8 cellular contexts compared by ENCODE assay signal in the genomic region with DNA sequence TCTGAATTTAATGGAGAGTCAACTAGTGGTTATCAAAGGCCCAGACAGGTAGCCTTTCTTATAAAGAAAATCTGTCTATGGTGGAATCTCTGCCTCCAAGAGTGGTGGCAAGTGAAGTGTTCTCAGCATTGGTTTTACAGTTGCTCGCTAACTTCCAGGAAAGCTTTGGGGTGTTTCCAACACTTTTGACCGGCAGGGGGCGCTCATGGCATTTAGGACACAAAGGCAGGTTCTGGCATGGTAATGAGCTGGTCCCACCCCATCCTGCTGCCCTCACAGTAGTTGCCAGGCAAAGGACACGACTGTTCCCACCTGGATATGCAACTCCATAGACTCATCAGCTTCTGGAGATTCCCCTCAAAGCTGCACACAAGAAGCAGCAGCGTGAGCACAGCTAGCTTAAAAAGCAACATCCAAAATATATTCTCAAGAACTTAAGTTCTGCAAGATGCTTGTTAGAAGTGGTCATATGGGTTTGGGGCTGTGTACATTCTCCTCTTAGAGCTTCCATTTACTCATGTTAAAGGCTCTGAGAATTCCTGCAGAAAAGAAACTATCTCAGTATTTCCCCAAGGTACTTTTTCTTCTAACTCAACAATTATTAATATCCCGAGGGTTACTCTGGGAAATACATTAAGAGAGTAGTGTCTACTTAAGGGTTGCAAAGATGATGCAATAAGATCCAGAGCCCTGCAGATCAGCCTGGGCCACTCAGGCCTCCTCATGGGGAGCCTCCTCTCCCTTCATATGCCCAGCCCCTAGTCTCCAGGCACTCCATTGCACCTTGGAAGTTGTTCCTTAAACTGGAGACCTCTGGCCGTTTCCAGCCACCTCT. TPM values are rescaled to one million over a fixed set of nuclear protein-coding genes. Genes with fewer than 3 reads are reported as not detected.
A peak's percentile ranks its signal among the peaks of the same experiment; 100 is the strongest.
DNase-seq lines count a peak whose midpoint lies in the region; ATAC-seq and TF ChIP-seq lines count a peak whose summit lies in the region.

No MANE protein-coding gene starts in this region.

- no peaks in the 10 kb centered on the region for H3K36me3 Mint-ChIP-seq in CD8-positive, alpha-beta T cell
- no peaks in the 10 kb centered on the region for H3K36me3 Mint-ChIP-seq in activated CD4-positive, alpha-beta T cell treated with anti-CD3 and anti-CD28 coated beads, Interleukin-2, amount 10 ng/mL, durations not matched to agents 24 days and 14 days (ENCODE audit: low read depth)

- peaks cover 4% of the 10 kb centered on the region for H3K4me1 ChIP-seq in CD8-positive, alpha-beta T cell (ENCODE audit: insufficient read depth, low read length)
- peaks cover 0 to 5% (median 0%) of the 10 kb centered on the region in 4 donors for H3K4me1 ChIP-seq in liver (ENCODE audit: control insufficient read depth in 4 of 4, insufficient read depth in 4 of 4, low read length in 3 of 4)

- H3K9ac ChIP-seq in liver (ENCODE audit: low read depth in 1 of 2, low read length in 2 of 2) = no peak overlapping the region

- POLR2A ChIA-PET in CD8-positive, alpha-beta T cell (lab: Charles Lee) = interaction anchor here (0.6 to 5.4 kb wide), 10 partner anchors 9 to 252 kb away, joined by 3 to 63 read pairs (median 4); partner anchors contain the start of genes DLST and YLPM1

- no peak overlapping the region for H3K4me3 Mint-ChIP-seq in CD8-positive, alpha-beta T cell
- no peak overlapping the region for H3K4me3 Mint-ChIP-seq in activated CD4-positive, alpha-beta T cell treated with anti-CD3 and anti-CD28 coated beads, Interleukin-2, amount 10 ng/mL, durations not matched to agents 24 days and 14 days

- H3K9me3 ChIP-seq in CD8-positive, alpha-beta T cell (ENCODE audit: low read length) = no peaks in the 10 kb centered on the region
- H3K9me3 ChIP-seq in liver (ENCODE audit: control insufficient read depth in 4 of 4, low read length in 3 of 4) = no peaks in the 10 kb centered on the region

- H3K4me1 Mint-ChIP-seq in CD8-positive, alpha-beta T cell (ENCODE audit: low read depth) = peaks cover 7% of the 10 kb centered on the region
- peaks cover 4% of the 10 kb centered on the region for H3K4me1 Mint-ChIP-seq in activated CD4-positive, alpha-beta T cell treated with anti-CD3 and anti-CD28 coated beads, Interleukin-2, amount 10 ng/mL, durations not matched to agents 24 days and 14 days

- DNase-seq in CD8-positive, alpha-beta T cell = peak; percentile 85 to 99 (median 94)
- DNase-seq in NCI-H526 treated with DMSO at 0.1 percent for 48 hours (lab: John Stamatoyannopoulos, UW) (peak; percentile 56), coronary artery (ENCODE audit: low spot score) (peak; percentile 83)
- DNase-seq in activated CD4-positive, alpha-beta T cell treated with anti-CD3 and anti-CD28 coated beads, Interleukin-2, amount 10 ng/mL, durations not matched to agents 24 days and 14 days = peak; percentile 97
- peak; percentile 82 to 91 (median 89) for DNase-seq in stimulated activated CD4-positive, alpha-beta T cell treated with anti-CD3 and anti-CD28 coated beads, TNF-alpha, amount 100 ng/mL, for 24 hours (ENCODE audit: low read depth in 3 of 3)

- no peaks in the 10 kb centered on the region for H3K36me3 ChIP-seq in CD8-positive, alpha-beta T cell (ENCODE audit: insufficient read depth, low read length)
- no peaks in the 10 kb centered on the region for H3K36me3 ChIP-seq in liver (ENCODE audit: control insufficient read depth in 4 of 4, insufficient read depth in 3 of 4, low read depth in 1 of 4, low read length in 3 of 4)

- no peak overlapping the region for H3K27ac ChIP-seq in CD8-positive, alpha-beta T cell (ENCODE audit: low read depth, low read length)
- H3K27ac ChIP-seq in coronary artery = no peak overlapping the region
- H3K27ac ChIP-seq in liver (ENCODE audit: low read depth in 1 of 2, low read length in 2 of 2) = no peak overlapping the region

- 30% methylated on average over 7 of the region's 7 CpGs for WGBS in liver

- H3K27me3 ChIP-seq in CD8-positive, alpha-beta T cell (ENCODE audit: insufficient read depth, low read length) = no peaks in the 10 kb centered on the region
- no peaks in the 10 kb centered on the region for H3K27me3 ChIP-seq in liver (ENCODE audit: control insufficient read depth in 4 of 4, insufficient read depth in 4 of 4, low read length in 3 of 4)

- no peaks in the 10 kb centered on the region for H3K9me3 Mint-ChIP-seq in CD8-positive, alpha-beta T cell
- H3K9me3 Mint-ChIP-seq in activated CD4-positive, alpha-beta T cell treated with anti-CD3 and anti-CD28 coated beads, Interleukin-2, amount 10 ng/mL, durations not matched to agents 24 days and 14 days = no peaks in the 10 kb centered on the region

- TF ChIP-seq CTCF in CD8-positive, alpha-beta T cell (IDR thresholded peaks at IDR 0.05) = peak; percentile 85
- TF ChIP-seq CTCF in coronary artery (IDR thresholded peaks at IDR 0.05) (peak; percentile 67), liver (IDR thresholded peaks at IDR 0.05; ENCODE audit: low read depth, low read length, missing input control) (peak; percentile 80)

- CTCF ChIA-PET in CD8-positive, alpha-beta T cell (lab: Charles Lee) = interaction anchor here (0.7 to 14.4 kb wide), 43 partner anchors 11 to 443 kb away, joined by 3 to 725 read pairs (median 4); partner anchors contain the start of genes ACYP1, DLST, LTBP2 and PROX2

- peak; percentile 92 to 94 for TF ChIP-seq RAD21 in liver (IDR thresholded peaks at IDR 0.05)

- H3K4me3 ChIP-seq in CD8-positive, alpha-beta T cell (ENCODE audit: low read depth, low read length) = no peak overlapping the region
- H3K4me3 ChIP-seq in coronary artery (no peak overlapping the region), liver (ENCODE audit: low read depth in 1 of 3, low read length in 3 of 3) (no peak overlapping the region)

- H3K27me3 Mint-ChIP-seq in CD8-positive, alpha-beta T cell (ENCODE audit: low read depth) = no peaks in the 10 kb centered on the region
- H3K27me3 Mint-ChIP-seq in activated CD4-positive, alpha-beta T cell treated with anti-CD3 and anti-CD28 coated beads, Interleukin-2, amount 10 ng/mL, durations not matched to agents 24 days and 14 days = no peaks in the 10 kb centered on the region

- intact Hi-C loops in CD8-positive, alpha-beta T cell (cut with DNase I, micrococcal nuclease) = loop anchor here (1.0 to 5.0 kb wide), 5 partner anchors 20 to 441 kb away; partner anchors contain the start of gene DLST (in 1 of the 2)
- intact Hi-C loops in activated CD4-positive, alpha-beta T cell treated with anti-CD3 and anti-CD28 coated beads, Interleukin-2, amount 10 ng/mL, durations not matched to agents 24 days and 14 days (cut with micrococcal nuclease) = loop anchor here (1.0 to 10.0 kb wide), 5 partner anchors 20 to 227 kb away; partner anchors contain the start of genes ACYP1, DLST and ZC2HC1C

- H3K27ac Mint-ChIP-seq in CD8-positive, alpha-beta T cell = no peak overlapping the region
- H3K27ac Mint-ChIP-seq in activated CD4-positive, alpha-beta T cell treated with anti-CD3 and anti-CD28 coated beads, Interleukin-2, amount 10 ng/mL, durations not matched to agents 24 days and 14 days = no peak overlapping the region

- peak; percentile 84 for ATAC-seq in CD8-positive, alpha-beta T cell
- ATAC-seq in HG02938 (IDR thresholded peaks at IDR 0.05; ENCODE audit: unreplicated experiment) (peak; percentile 51), HG02852 (IDR thresholded peaks at IDR 0.05; ENCODE audit: unreplicated experiment) (no peak)

TF ChIP-seq in liver, 16 proteins besides CTCF, POLR2A, EP300 and RAD21 (continues in another document):
- TF ChIP-seq RXRA (IDR thresholded peaks at IDR 0.05) = no peak
- TF ChIP-seq HNF4A (conservative IDR thresholded peaks at IDR 0.05) = no peak
- TF ChIP-seq ATF3 (IDR thresholded peaks at IDR 0.05) = no peak
- TF ChIP-seq SP1 (IDR thresholded peaks at IDR 0.05) = no peak
- no peak for TF ChIP-seq GABPA (IDR thresholded peaks at IDR 0.05 in 1 of 2, conservative IDR thresholded peaks at IDR 0.05 in 1 of 2)
- no peak for TF ChIP-seq REST (IDR thresholded peaks at IDR 0.05)
- TF ChIP-seq NR2F2 (IDR thresholded peaks at IDR 0.05) = no peak
- TF ChIP-seq FOXA1 (IDR thresholded peaks at IDR 0.05) = no peak
- TF ChIP-seq YY1 (IDR thresholded peaks at IDR 0.05) = no peak

RNA-seq across cellular contexts. Expression of gene PROX2, which starts 14.8 kb away (rescaled TPM):
- total RNA-seq in CD8-positive, alpha-beta T cell = under 1 TPM; 0.31 to 0.43 TPM
- not detected in 2 replicates for total RNA-seq in activated CD4-positive, alpha-beta T cell treated with anti-CD3 and anti-CD28 coated beads, Interleukin-2, amount 10 ng/mL, durations not matched to agents 24 days and 14 days
- not detected for total RNA-seq in liver
- polyA plus RNA-seq in liver = under 1 TPM in 1 of 2 donors, not detected in 1; 0.06 TPM

RNA-seq across cellular contexts. Expression of gene DLST, which starts 20.6 kb away (rescaled TPM):
- total RNA-seq in CD8-positive, alpha-beta T cell = 100 to 1,000 TPM; 142 to 156 TPM
- total RNA-seq in activated CD4-positive, alpha-beta T cell treated with anti-CD3 and anti-CD28 coated beads, Interleukin-2, amount 10 ng/mL, durations not matched to agents 24 days and 14 days = 110 and 111 TPM in 2 replicates
- 10 to 100 TPM; 41.0 to 58.0 TPM for total RNA-seq in liver
- polyA plus RNA-seq in liver = 10 to 100 TPM; 10.7 to 69.3 TPM
